1 cellular context compared by ENCODE assay signal in genomic region chr11:68212421-68213134, GRCh38.
TF ChIP-seq lines count a peak whose summit lies in the region.

No MANE protein-coding gene starts in this region.

TF ChIP-seq in HepG2, 621 proteins besides CTCF, POLR2A, EP300 and RAD21 (continued from another document and continues in another):
- TF ChIP-seq TFAP4 (IDR thresholded peaks at IDR 0.05; ENCODE audit: borderline replicate concordance, low read depth) (no peak), ZSCAN9 (CRISPR knock-in tag; IDR thresholded peaks at IDR 0.05; ENCODE audit: borderline replicate concordance) (no peak), KMT2A (CRISPR knock-in tag; IDR thresholded peaks at IDR 0.05) (peak; percentile 56; the same call in 1 of the 2 replicates), YEATS4 (CRISPR knock-in tag; IDR thresholded peaks at IDR 0.05; ENCODE audit: borderline replicate concordance) (peak; percentile 46), SOX6 (IDR thresholded peaks at IDR 0.05) (no peak), SOX6 (CRISPR knock-in tag; IDR thresholded peaks at IDR 0.05) (0 out of 2 replicates have a peak, but pooled peaks have one; percentile 16), PRMT3 (CRISPR knock-in tag; IDR thresholded peaks at IDR 0.05; ENCODE audit: borderline replicate concordance, low read depth) (no peak), ZNF446 (CRISPR knock-in tag; IDR thresholded peaks at IDR 0.05) (no peak), ELF1 (CRISPR knock-in tag; IDR thresholded peaks at IDR 0.05) (no peak), ZNF619 (CRISPR knock-in tag; IDR thresholded peaks at IDR 0.05) (no peak), PRDM10 (CRISPR knock-in tag; IDR thresholded peaks at IDR 0.05; ENCODE audit: low read depth) (no peak), ZBTB40 (IDR thresholded peaks at IDR 0.05) (no peak), ZBTB40 (CRISPR knock-in tag; IDR thresholded peaks at IDR 0.05) (no peak), MEF2D (CRISPR knock-in tag; IDR thresholded peaks at IDR 0.05) (no peak), HNF1A (IDR thresholded peaks at IDR 0.05; ENCODE audit: low read depth) (no peak), HNF1A (CRISPR knock-in tag; IDR thresholded peaks at IDR 0.05; ENCODE audit: borderline replicate concordance) (no peak), REL (CRISPR knock-in tag; conservative IDR thresholded peaks at IDR 0.05) (no peak), PTBP1 (IDR thresholded peaks at IDR 0.05; ENCODE audit: low read depth, low read length, poor library complexity, severe bottlenecking) (no peak), IRF1 (CRISPR knock-in tag; IDR thresholded peaks at IDR 0.05; ENCODE audit: low read depth) (no peak), ZNF138 (CRISPR knock-in tag; IDR thresholded peaks at IDR 0.05; ENCODE audit: low read depth) (no peak), NFE2 (CRISPR knock-in tag; IDR thresholded peaks at IDR 0.05) (no peak), NFYC (CRISPR knock-in tag; IDR thresholded peaks at IDR 0.05) (peak; percentile 50), HNRNPL (IDR thresholded peaks at IDR 0.05; ENCODE audit: low read depth, low read length) (no peak), GTF2F1 (IDR thresholded peaks at IDR 0.05; ENCODE audit: low read length) (no peak), ZSCAN25 (CRISPR knock-in tag; IDR thresholded peaks at IDR 0.05) (no peak), ZNF143 (CRISPR knock-in tag; IDR thresholded peaks at IDR 0.05) (no peak), FOXK1 (CRISPR knock-in tag; IDR thresholded peaks at IDR 0.05; ENCODE audit: borderline replicate concordance, low read depth) (0 out of 2 replicates have a peak, but pooled peaks have one; percentile 14), KMT2B (CRISPR knock-in tag; IDR thresholded peaks at IDR 0.05) (no peak), MXD3 (CRISPR knock-in tag; IDR thresholded peaks at IDR 0.05) (peak; percentile 40; the same call in 1 of the 2 replicates), POLR2AphosphoS2 (IDR thresholded peaks at IDR 0.05; ENCODE audit: low read depth, low read length) (no peak), DNMT1 (CRISPR knock-in tag; IDR thresholded peaks at IDR 0.05) (no peak), ARID5B (CRISPR knock-in tag; IDR thresholded peaks at IDR 0.05) (0 out of 2 replicates have a peak, but pooled peaks have one; percentile 10), NFKB2 (CRISPR knock-in tag; IDR thresholded peaks at IDR 0.05; ENCODE audit: borderline replicate concordance) (no peak; the same call in 1 of the 2 replicates)
